In genomic region chr3:52006017-52006819, GRCh38 we compare ENCODE assay signal across 11 cellular contexts. TPM values are rescaled to one million over a fixed set of nuclear protein-coding genes. Genes with fewer than 3 reads are reported as not detected.
DNase-seq lines count a peak whose midpoint lies in the region; ATAC-seq, FAIRE-seq and TF ChIP-seq lines count a peak whose summit lies in the region.
"Had no signal": no experiment of that assay in that cellular context is flagged by ENCODE, and none has a peak within 500 bp of the region (broad histone marks: within the 10 kb centered on the region; RNA-seq: fewer than 3 reads in every experiment).

No MANE protein-coding gene starts in this region.

- CTCF ChIA-PET in K562 (lab: Yijun Ruan, JAX; ENCODE audit: low intra/inter-chr PET ratio), result no interaction called here

- no peak for TF ChIP-seq POLR2A in K562 (conservative IDR thresholded peaks at IDR 0.05)

- 18% methylated on average over 7 of the region's 8 CpGs for WGBS in K562 (ENCODE audit: insufficient coverage, low coverage, missing lambda C conversion rate)
- 48 to 51% methylated on average over 8 of the region's 8 CpGs for WGBS in mesodermal cell (ENCODE audit: insufficient coverage in 2 of 2), 2 experiments

- TF ChIP-seq EP300 in K562 (IDR thresholded peaks at IDR 0.05; ENCODE audit: low read length), result no peak

- peaks cover 8% of the 10 kb centered on the region for H3K4me1 ChIP-seq in BE2C
- peaks cover 17 to 35% of the 10 kb centered on the region in 2 experiments; a peak in 4 of 5 replicates for H3K4me1 ChIP-seq in K562 (replicated peaks in 1 of 2; ENCODE audit: control insufficient read depth in 2 of 2, insufficient read depth in 2 of 2, low read length in 2 of 2)
- H3K4me1 ChIP-seq in mesodermal cell (ENCODE audit: control insufficient read depth, insufficient read depth, low read length, poor library complexity, severe bottlenecking), result peaks cover 24% of the 10 kb centered on the region

- H3K9ac ChIP-seq in K562 (ENCODE audit: insufficient read depth in 1 of 2, low read depth in 2 of 2, low read length in 2 of 2), result peak overlapping the region in 1 of 2 experiments; percentile 69; a peak in 2 of 4 replicates

- in situ Hi-C loops in K562 (cut with MboI), result loop anchor here (25.0 kb wide), 1 partner anchor 381 kb away; no protein-coding TSS in a partner anchor

- TF ChIP-seq RAD21 in K562 (CRISPR knock-in tag; conservative IDR thresholded peaks at IDR 0.05 in 1 of 2, IDR thresholded peaks at IDR 0.05 in 1 of 2), result no peak

- DNase-seq in BE2C (peak; percentile 50), Kasumi-1 (lab: John Stamatoyannopoulos, UW) (peak; percentile 59 to 67), K562 (ENCODE audit: extremely low read depth in 1 of 4, low spot score in 3 of 4) (peak in 1 of 4 experiments; percentile 32), iPS-NIHi11 (ENCODE audit: low spot score) (no peak)
- DNase-seq: activated B cell treated with CpG ODN at 0.5 μM for 24 hours, MG63 had no signal

- intact Hi-C loops in K562 (cut with micrococcal nuclease), result no loop called here

- TF ChIP-seq CTCF in BE2C (IDR thresholded peaks at IDR 0.05; ENCODE audit: low read depth, low read length) (no peak; the same call in 1 of the 2 replicates), K562 (IDR thresholded peaks at IDR 0.05 in 2 of 3, conservative IDR thresholded peaks at IDR 0.05 in 1 of 3; ENCODE audit: insufficient read depth in 2 of 3, low read depth in 1 of 3, low read length in 3 of 3) (no peak)

- no peaks in the 10 kb centered on the region for H3K9me1 ChIP-seq in K562 (ENCODE audit: control insufficient read depth, insufficient read depth, low read length)

- H3K4me3 ChIP-seq in BE2C (ENCODE audit: low read depth, low read length) (0 out of 2 replicates have a peak overlapping the region, but pooled peaks have one; percentile 7), K562 (no peak overlapping the region), mesodermal cell (ENCODE audit: extremely low read depth, insufficient read depth, low read length, poor library complexity, severe bottlenecking) (peak overlapping the region; percentile 8)
- H3K4me3 ChIP-seq: MG63 had no signal

- BruUV-seq in K562 (replicated peaks; lab: Mats Ljungman, UMichigan), result no TSS peak

- ATAC-seq in K562 (no peak), HG02642 (IDR thresholded peaks at IDR 0.05; ENCODE audit: poor library complexity, unreplicated experiment) (no peak), HG02610 (IDR thresholded peaks at IDR 0.05; ENCODE audit: unreplicated experiment) (no peak), HG02840 (IDR thresholded peaks at IDR 0.05; ENCODE audit: low FRiP score, unreplicated experiment) (no peak)
- ATAC-seq: natural killer cell treated with Interleukin-12 subunit alpha and Interleukin-12 subunit beta and Interleukin-15 and Interleukin-18, amount 100 ng/mL, for 72 hours had no signal

- H2AFZ ChIP-seq in K562 (ENCODE audit: low read depth, low read length), result peak overlapping the region; percentile 65; the same call in 1 of the 2 replicates

- H3K9me3 ChIP-seq in BE2C (no peaks in the 10 kb centered on the region), K562 (replicated peaks; ENCODE audit: control insufficient read depth, insufficient read depth, low read depth, low read length) (no peaks in the 10 kb centered on the region), mesodermal cell (ENCODE audit: control insufficient read depth, low read length) (no peaks in the 10 kb centered on the region)
- H3K9me3 ChIP-seq: MG63 had no signal

- POLR2A ChIA-PET in K562 (lab: Yijun Ruan, JAX), result interaction anchor here (1.7 kb wide), 1 partner anchor 10 kb away, joined by 5 read pairs; the partner anchor contains the start of gene RPL29

- no peaks in the 10 kb centered on the region for H3K79me2 ChIP-seq in K562 (ENCODE audit: control insufficient read depth, insufficient read depth, low read length)

- no peaks in the 10 kb centered on the region for H4K20me1 ChIP-seq in K562 (replicated peaks; ENCODE audit: control insufficient read depth, insufficient read depth, low read length)

- H3K27ac ChIP-seq in K562 (ENCODE audit: extremely low read depth, low read depth, low read length), result no peak overlapping the region
- peak overlapping the region; percentile 25 for H3K27ac ChIP-seq in mesodermal cell (ENCODE audit: low read depth, low read length, severe bottlenecking)

- no peaks in the 10 kb centered on the region for H3K36me3 ChIP-seq in BE2C
- H3K36me3 ChIP-seq in K562 (ENCODE audit: control insufficient read depth, insufficient read depth, low read length), result no peaks in the 10 kb centered on the region
- no peaks in the 10 kb centered on the region for H3K36me3 ChIP-seq in mesodermal cell (ENCODE audit: control insufficient read depth, insufficient read depth, low read length)
- H3K36me3 ChIP-seq: MG63 had no signal

- H3K4me2 ChIP-seq in K562 (ENCODE audit: insufficient read depth, low read length), result peak overlapping the region; percentile 32; the same call in 1 of the 2 replicates

- no peak for FAIRE-seq in K562 (lab: Jason Lieb, UNC)

- H3K27me3 ChIP-seq in BE2C (no peaks in the 10 kb centered on the region), K562 (ENCODE audit: control insufficient read depth in 2 of 2, insufficient read depth in 2 of 2, low read length in 2 of 2) (no peaks in the 10 kb centered on the region)
- H3K27me3 ChIP-seq: MG63 had no signal

RNA-seq across cellular contexts. Expression of gene RPL29, which starts 10.5 kb away (rescaled TPM):
- polyA plus RNA-seq in BE2C (2012; ENCODE audit: insufficient read depth, insufficient read length, low read depth), result 1,880 TPM
- 184 and 350 TPM in 2 replicates for total RNA-seq in K562 (2011; cell fraction: chromatin; rRNA removed; ENCODE audit: low replicate concordance)
- total RNA-seq in K562 (2011; cell fraction: nucleolus; rRNA removed), result 475 and 490 TPM in 2 replicates
- 538 and 894 TPM in 2 replicates for total RNA-seq in K562 (2011; cell fraction: nucleoplasm; rRNA removed)
- total RNA-seq in K562 (2014; rRNA removed) (1,104 and 1,143 TPM in 2 replicates), K562 (2014; rRNA removed; fragmentation: Illumina TruSeq; extraction: Trizol) (811 and 895 TPM in 2 replicates), K562 (2015; rRNA removed; fragmentation: Illumina TruSeq; extraction: Trizol) (1,065 and 1,147 TPM in 2 replicates), K562 (2021) (917 and 1,045 TPM in 2 replicates)
- polyA plus RNA-seq in K562 (2011; rRNA removed) (1,156 and 1,373 TPM in 2 replicates), K562 (2014; fragmentation: Illumina TruSeq; extraction: Trizol) (1,281 and 1,602 TPM in 2 replicates), K562 (2014; fragmentation: Nextera tagmentation; extraction: Ambion mirVana) (100 to 1,000 TPM; 568 to 871 TPM), K562 (2014; rRNA removed) (1,326 and 1,475 TPM in 2 replicates)
- 2,082 and 2,495 TPM in 2 replicates for polyA plus RNA-seq in K562 (2011; cell fraction: cytosol; rRNA removed)
- 709 and 859 TPM in 2 replicates for polyA plus RNA-seq in K562 (2011; cell fraction: nucleus; rRNA removed)
- 1,411 and 1,997 TPM in 2 replicates for polyA plus RNA-seq in K562 (2012)
- polyA minus RNA-seq in K562 (2011; rRNA and poly(A)+ RNA removed), result 954 and 1,034 TPM in 2 replicates
- 628 and 690 TPM in 2 replicates for polyA minus RNA-seq in K562 (2011; cell fraction: cytosol; rRNA and poly(A)+ RNA removed)
- 177 and 303 TPM in 2 replicates for polyA minus RNA-seq in K562 (2011; cell fraction: nucleus; rRNA and poly(A)+ RNA removed)
- polyA plus RNA-seq in mesodermal cell (2013, experiment 1 of 2), result 2,047 TPM
- 1,829 TPM for polyA plus RNA-seq in mesodermal cell (2013, experiment 2 of 2)

RNA-seq across cellular contexts. Expression of gene ACY1, which starts 22.9 kb away (rescaled TPM):
- 18.6 TPM for polyA plus RNA-seq in BE2C (2012; ENCODE audit: insufficient read depth, insufficient read length, low read depth)
- 84.3 and 247 TPM in 2 replicates for total RNA-seq in K562 (2011; cell fraction: chromatin; rRNA removed; ENCODE audit: low replicate concordance)
- 195 and 196 TPM in 2 replicates for total RNA-seq in K562 (2011; cell fraction: nucleolus; rRNA removed)
- 130 and 134 TPM in 2 replicates for total RNA-seq in K562 (2011; cell fraction: nucleoplasm; rRNA removed)
- total RNA-seq in K562 (2014; rRNA removed), result 118 and 179 TPM in 2 replicates
- 44.6 and 70.7 TPM in 2 replicates for total RNA-seq in K562 (2014; rRNA removed; fragmentation: Illumina TruSeq; extraction: Trizol)
- 93.2 and 96.9 TPM in 2 replicates for total RNA-seq in K562 (2015; rRNA removed; fragmentation: Illumina TruSeq; extraction: Trizol)
- total RNA-seq in K562 (2021), result 134 and 138 TPM in 2 replicates
- 104 and 144 TPM in 2 replicates for polyA plus RNA-seq in K562 (2011; rRNA removed)
- 184 and 389 TPM in 2 replicates for polyA plus RNA-seq in K562 (2011; cell fraction: cytosol; rRNA removed)
- 211 and 337 TPM in 2 replicates for polyA plus RNA-seq in K562 (2011; cell fraction: nucleus; rRNA removed)
- 145 and 205 TPM in 2 replicates for polyA plus RNA-seq in K562 (2012)
- 123 and 129 TPM in 2 replicates for polyA plus RNA-seq in K562 (2014; fragmentation: Illumina TruSeq; extraction: Trizol)
- 100 to 1,000 TPM; 179 to 195 TPM for polyA plus RNA-seq in K562 (2014; fragmentation: Nextera tagmentation; extraction: Ambion mirVana)
- polyA plus RNA-seq in K562 (2014; rRNA removed), result 128 and 136 TPM in 2 replicates
- polyA minus RNA-seq in K562 (2011; rRNA and poly(A)+ RNA removed), result 63.4 and 90.9 TPM in 2 replicates
- 94.5 and 118 TPM in 2 replicates for polyA minus RNA-seq in K562 (2011; cell fraction: cytosol; rRNA and poly(A)+ RNA removed)
- polyA minus RNA-seq in K562 (2011; cell fraction: nucleus; rRNA and poly(A)+ RNA removed), result 79.1 and 86.7 TPM in 2 replicates
- 32.6 TPM for polyA plus RNA-seq in mesodermal cell (2013, experiment 1 of 2)
- polyA plus RNA-seq in mesodermal cell (2013, experiment 2 of 2), result 27.5 TPM

RNA-seq across cellular contexts. Expression of gene ABHD14A, which starts 31.4 kb away (rescaled TPM):
- polyA plus RNA-seq in BE2C (2012; ENCODE audit: insufficient read depth, insufficient read length, low read depth), result 49.5 TPM
- total RNA-seq in K562 (2011; cell fraction: chromatin; rRNA removed; ENCODE audit: low replicate concordance), result 1.7 and 7.0 TPM in 2 replicates
- 12.5 and 13.2 TPM in 2 replicates for total RNA-seq in K562 (2011; cell fraction: nucleolus; rRNA removed)
- 9.3 and 10.3 TPM in 2 replicates for total RNA-seq in K562 (2011; cell fraction: nucleoplasm; rRNA removed)
- total RNA-seq in K562 (2014; rRNA removed), result 8.4 and 12.2 TPM in 2 replicates
- 1.7 and 3.3 TPM in 2 replicates for total RNA-seq in K562 (2014; rRNA removed; fragmentation: Illumina TruSeq; extraction: Trizol)
- 7.7 and 8.3 TPM in 2 replicates for total RNA-seq in K562 (2015; rRNA removed; fragmentation: Illumina TruSeq; extraction: Trizol)
- 9.4 and 10.6 TPM in 2 replicates for total RNA-seq in K562 (2021)
- 6.6 and 10.5 TPM in 2 replicates for polyA plus RNA-seq in K562 (2011; rRNA removed)
- polyA plus RNA-seq in K562 (2011; cell fraction: cytosol; rRNA removed), result 20.3 and 55.0 TPM in 2 replicates
- polyA plus RNA-seq in K562 (2011; cell fraction: nucleus; rRNA removed), result 5.8 and 7.5 TPM in 2 replicates
- polyA plus RNA-seq in K562 (2012), result 10.5 and 14.1 TPM in 2 replicates
- polyA plus RNA-seq in K562 (2014; fragmentation: Illumina TruSeq; extraction: Trizol), result 7.1 and 8.4 TPM in 2 replicates
- polyA plus RNA-seq in K562 (2014; fragmentation: Nextera tagmentation; extraction: Ambion mirVana), result 1 to 10 TPM in 1 of 2 experiments, under 1 TPM in 1; 0.90 to 2.0 TPM
- polyA plus RNA-seq in K562 (2014; rRNA removed), result 9.6 and 14.0 TPM in 2 replicates
- 1.6 and 5.7 TPM in 2 replicates for polyA minus RNA-seq in K562 (2011; rRNA and poly(A)+ RNA removed)
- polyA minus RNA-seq in K562 (2011; cell fraction: cytosol; rRNA and poly(A)+ RNA removed), result 4.3 and 7.0 TPM in 2 replicates
- 0.54 and 0.78 TPM in 2 replicates for polyA minus RNA-seq in K562 (2011; cell fraction: nucleus; rRNA and poly(A)+ RNA removed)
- 16.5 TPM for polyA plus RNA-seq in mesodermal cell (2013, experiment 1 of 2)
- 13.2 TPM for polyA plus RNA-seq in mesodermal cell (2013, experiment 2 of 2)

RNA-seq across cellular contexts. Expression of gene ABHD14B, which starts 32.4 kb away (rescaled TPM):
- 33.3 TPM for polyA plus RNA-seq in BE2C (2012; ENCODE audit: insufficient read depth, insufficient read length, low read depth)
- total RNA-seq in K562 (2011; cell fraction: chromatin; rRNA removed; ENCODE audit: low replicate concordance), result 33.5 and 88.4 TPM in 2 replicates
- total RNA-seq in K562 (2011; cell fraction: nucleolus; rRNA removed), result 69.5 and 79.0 TPM in 2 replicates
- total RNA-seq in K562 (2011; cell fraction: nucleoplasm; rRNA removed), result 83.9 and 125 TPM in 2 replicates
- 46.5 and 78.4 TPM in 2 replicates for total RNA-seq in K562 (2014; rRNA removed)
- total RNA-seq in K562 (2014; rRNA removed; fragmentation: Illumina TruSeq; extraction: Trizol), result 27.4 and 28.3 TPM in 2 replicates
- 33.7 and 34.0 TPM in 2 replicates for total RNA-seq in K562 (2015; rRNA removed; fragmentation: Illumina TruSeq; extraction: Trizol)
- total RNA-seq in K562 (2021), result 65.2 and 68.0 TPM in 2 replicates
- polyA plus RNA-seq in K562 (2011; rRNA removed), result 107 and 114 TPM in 2 replicates
- polyA plus RNA-seq in K562 (2011; cell fraction: cytosol; rRNA removed), result 153 and 233 TPM in 2 replicates
- polyA plus RNA-seq in K562 (2011; cell fraction: nucleus; rRNA removed), result 82.3 and 118 TPM in 2 replicates
- 58.2 and 103 TPM in 2 replicates for polyA plus RNA-seq in K562 (2012)
- 72.2 and 86.5 TPM in 2 replicates for polyA plus RNA-seq in K562 (2014; fragmentation: Illumina TruSeq; extraction: Trizol)
- polyA plus RNA-seq in K562 (2014; fragmentation: Nextera tagmentation; extraction: Ambion mirVana), result 10 to 100 TPM; 10.6 to 11.7 TPM
- 80.5 and 87.3 TPM in 2 replicates for polyA plus RNA-seq in K562 (2014; rRNA removed)
- 50.4 and 76.8 TPM in 2 replicates for polyA minus RNA-seq in K562 (2011; rRNA and poly(A)+ RNA removed)
- 38.9 and 39.4 TPM in 2 replicates for polyA minus RNA-seq in K562 (2011; cell fraction: cytosol; rRNA and poly(A)+ RNA removed)
- polyA minus RNA-seq in K562 (2011; cell fraction: nucleus; rRNA and poly(A)+ RNA removed), result 26.3 and 30.1 TPM in 2 replicates
- 11.2 TPM for polyA plus RNA-seq in mesodermal cell (2013, experiment 1 of 2)
- polyA plus RNA-seq in mesodermal cell (2013, experiment 2 of 2), result 11.4 TPM

RNA-seq across cellular contexts. Expression of gene PCBP4, which starts 39.0 kb away (rescaled TPM):
- polyA plus RNA-seq in BE2C (2012; ENCODE audit: insufficient read depth, insufficient read length, low read depth), result 237 TPM
- total RNA-seq in K562 (2011; cell fraction: chromatin; rRNA removed; ENCODE audit: low replicate concordance), result 3.7 and 14.0 TPM in 2 replicates
- total RNA-seq in K562 (2011; cell fraction: nucleolus; rRNA removed), result 5.8 and 7.8 TPM in 2 replicates
- total RNA-seq in K562 (2011; cell fraction: nucleoplasm; rRNA removed), result 4.6 and 5.4 TPM in 2 replicates
- total RNA-seq in K562 (2014; rRNA removed) (4.6 and 4.9 TPM in 2 replicates), K562 (2014; rRNA removed; fragmentation: Illumina TruSeq; extraction: Trizol) (0.73 and 0.93 TPM in 2 replicates), K562 (2015; rRNA removed; fragmentation: Illumina TruSeq; extraction: Trizol) (1.6 and 2.1 TPM in 2 replicates), K562 (2021) (4.7 and 5.7 TPM in 2 replicates)
- polyA plus RNA-seq in K562 (2011; rRNA removed) (3.1 and 5.5 TPM in 2 replicates), K562 (2014; fragmentation: Illumina TruSeq; extraction: Trizol) (2.6 and 4.7 TPM in 2 replicates), K562 (2014; fragmentation: Nextera tagmentation; extraction: Ambion mirVana) (under 1 TPM; 0.06 to 0.07 TPM), K562 (2014; rRNA removed) (5.8 and 6.4 TPM in 2 replicates)
- 4.5 and 7.3 TPM in 2 replicates for polyA plus RNA-seq in K562 (2011; cell fraction: cytosol; rRNA removed)
- 15.9 and 21.8 TPM in 2 replicates for polyA plus RNA-seq in K562 (2011; cell fraction: nucleus; rRNA removed)
- 3.7 and 10.9 TPM in 2 replicates for polyA plus RNA-seq in K562 (2012)
- 1.3 and 1.9 TPM in 2 replicates for polyA minus RNA-seq in K562 (2011; rRNA and poly(A)+ RNA removed)
- 1.4 and 1.6 TPM in 2 replicates for polyA minus RNA-seq in K562 (2011; cell fraction: cytosol; rRNA and poly(A)+ RNA removed)
- 1.9 and 3.9 TPM in 2 replicates for polyA minus RNA-seq in K562 (2011; cell fraction: nucleus; rRNA and poly(A)+ RNA removed)
- polyA plus RNA-seq in mesodermal cell (2013, experiment 1 of 2), result 103 TPM
- 93.2 TPM for polyA plus RNA-seq in mesodermal cell (2013, experiment 2 of 2)
